28 cellular contexts compared by ENCODE assay signal in genomic region chr21:41441546-41441945, GRCh38.
"Had no signal": no experiment of that assay in that cellular context is flagged by ENCODE, and none has a peak within 500 bp of the region (broad histone marks: within the 10 kb centered on the region; RNA-seq: fewer than 3 reads in every experiment).

No MANE protein-coding gene starts in this region.

- ATAC-seq: body of pancreas, Right ventricle myocardium inferior, T-cell had no signal

- H3K4me3 Mint-ChIP-seq: activated naive CD4-positive, alpha-beta T cell treated with anti-CD3 and anti-CD28 coated beads, Interleukin-2, amount 50 U/mL, for 24 hours; central memory CD8-positive, alpha-beta T cell; T-cell had no signal

- H3K4me3 ChIP-seq: body of pancreas, MG63, SK-N-MC had no signal

- FAIRE-seq: bronchial epithelial cell had no signal

- H3K27ac ChIP-seq: body of pancreas, SK-N-MC, VCaP had no signal

- H3K4me1 Mint-ChIP-seq: activated naive CD4-positive, alpha-beta T cell treated with anti-CD3 and anti-CD28 coated beads, Interleukin-2, amount 50 U/mL, for 24 hours had no signal

- H3K27me3 Mint-ChIP-seq: activated naive CD4-positive, alpha-beta T cell treated with anti-CD3 and anti-CD28 coated beads, Interleukin-2, amount 50 U/mL, for 24 hours; central memory CD8-positive, alpha-beta T cell; T-cell had no signal

- DNase-seq: activated CD4-positive, alpha-beta T cell treated with anti-CD3 and anti-CD28 coated beads for 4 hours; activated CD4-positive, alpha-beta T cell treated with anti-CD3 and anti-CD28 coated beads, Interleukin-2, amount 50 U/mL, for 4 hours; activated CD4-positive, CD25-positive, alpha-beta regulatory T cell; activated naive CD4-positive, alpha-beta T cell; activated T-cell treated with anti-CD3 and anti-CD28 coated beads for 4 hours; activated T-cell treated with anti-CD3 and anti-CD28 coated beads, Interleukin-2, amount 50 U/mL, for 48 hours; aorta; body of pancreas; MG63; MV-4-11; NCI-H1092 treated with DMSO at 0.1 percent for 48 hours; NCI-H1417 treated with DMSO at 0.1 percent for 48 hours; NCI-H1694; NCI-H2029; NCI-H2107; NCI-H2171 treated with DMSO at 0.1 percent for 48 hours; NCI-H226; NCI-H526 treated with DMSO at 0.1 percent for 48 hours; NCI-H82; RPMI8226; T-cell had no signal

- H3K4me1 ChIP-seq: body of pancreas had no signal

- H3K9me3 Mint-ChIP-seq: activated naive CD4-positive, alpha-beta T cell treated with anti-CD3 and anti-CD28 coated beads, Interleukin-2, amount 50 U/mL, for 24 hours; activated T-helper 2 cell treated with anti-CD3 and anti-CD28 coated beads, Interferon-gamma antibody, Interleukin-2, Interleukin-4, amounts not matched to agents 10 μg/mL and 5 μg/mL and 100 μg/mL, durations not matched to agents 14 hours and 24 hours and 36 hours; central memory CD8-positive, alpha-beta T cell; T-cell had no signal

- H3K9me3 ChIP-seq: body of pancreas, MG63 had no signal

- H3K27me3 ChIP-seq: body of pancreas, MG63 had no signal

- H3K27ac Mint-ChIP-seq: activated T-helper 2 cell treated with anti-CD3 and anti-CD28 coated beads, Interferon-gamma antibody, Interleukin-2, Interleukin-4, amounts not matched to agents 10 μg/mL and 5 μg/mL and 100 μg/mL, durations not matched to agents 14 hours and 24 hours and 36 hours; T-cell had no signal
